1 cellular context compared by ENCODE assay signal in genomic region chr22:50012201-50013181, GRCh38.
TF ChIP-seq lines count a peak whose summit lies in the region.

TSS of gene IL17REL (minus strand) at chr22:50012765. CDS start at chr22:50012646, 119 bp downstream.

TF ChIP-seq in HEK293, 187 proteins besides CTCF, POLR2A, EP300 and RAD21 (continued from another document):
- TF ChIP-seq ZBTB10 (tag by site-specific recombination; IDR thresholded peaks at IDR 0.05), result no peak
